Comparison of ENCODE assay signal across 1 cellular context in the genomic region with DNA sequence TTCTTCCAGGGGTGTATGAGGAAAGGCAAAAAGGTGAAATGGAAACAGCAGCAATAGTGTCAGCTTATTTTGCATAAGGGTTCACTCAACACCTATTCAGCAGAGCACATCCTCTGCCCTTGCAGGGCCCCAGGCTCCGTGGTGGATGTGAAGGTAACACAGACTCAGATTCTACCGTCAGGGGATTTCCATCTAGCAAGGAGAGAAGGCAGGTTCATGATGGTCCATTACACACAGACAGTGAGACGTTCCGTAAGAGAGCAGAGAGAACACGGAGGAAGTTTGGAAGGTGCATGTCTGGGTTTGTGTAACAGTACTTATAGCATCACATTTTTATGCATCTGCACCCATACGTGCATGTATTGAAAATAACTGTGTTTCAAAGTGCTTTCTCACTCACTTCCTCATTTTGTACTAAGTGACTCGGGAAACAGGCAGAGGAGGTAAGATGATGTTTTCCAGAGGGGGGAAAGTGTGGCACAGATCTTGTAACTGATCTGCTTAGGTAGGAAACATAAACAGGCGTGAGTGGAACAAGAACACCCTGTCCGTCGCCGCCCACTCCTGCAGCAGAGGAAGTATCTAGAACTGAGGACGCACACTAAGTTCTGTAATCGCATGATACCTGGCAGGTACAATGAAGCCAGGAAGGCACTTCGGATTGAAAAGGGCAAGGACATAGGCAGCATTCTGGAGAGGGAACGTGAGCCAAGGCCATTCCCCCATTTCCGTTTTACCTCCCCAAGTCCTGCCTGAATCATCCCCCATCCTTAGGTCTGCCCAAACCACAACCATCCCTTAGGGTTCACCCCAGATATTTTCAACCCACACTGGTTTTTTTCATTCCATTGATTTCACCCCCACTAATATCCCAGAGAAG.
TF ChIP-seq lines count a peak whose summit lies in the region.

No MANE protein-coding gene starts in this region.

TF ChIP-seq in GM23338, 12 proteins besides CTCF, POLR2A, EP300 and RAD21 (continued from another document):
- TF ChIP-seq ZNF462 (CRISPR knock-in tag; IDR thresholded peaks at IDR 0.05), result no peak
TF ChIP-seq in GM23338: peak in this region for 0.
